Comparison of ENCODE assay signal across 16 cellular contexts in the genomic region with DNA sequence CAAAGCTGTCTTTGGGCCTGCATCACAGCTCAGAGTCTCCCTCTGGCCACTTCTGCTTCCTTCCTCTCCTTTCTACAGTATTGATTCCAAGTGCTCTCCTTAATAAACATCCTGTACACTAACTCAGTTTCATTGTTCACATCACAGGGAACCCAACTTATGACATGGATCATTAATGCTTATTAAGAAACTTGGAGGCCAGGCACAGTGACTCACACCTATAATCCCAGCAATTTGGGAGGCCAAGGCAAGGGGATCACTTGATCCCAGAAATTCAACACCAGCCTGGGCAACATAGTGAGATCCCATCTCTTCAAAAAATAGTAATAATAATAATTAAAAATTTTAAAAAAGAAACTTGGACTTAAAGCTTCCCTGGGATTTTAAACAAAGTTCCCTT.
DNase-seq lines count a peak whose midpoint lies in the region; ATAC-seq, FAIRE-seq and TF ChIP-seq lines count a peak whose summit lies in the region.
"Had no signal": no experiment of that assay in that cellular context is flagged by ENCODE, and none has a peak within 500 bp of the region (broad histone marks: within the 10 kb centered on the region; RNA-seq: fewer than 3 reads in every experiment).

No MANE protein-coding gene starts in this region.

- TF ChIP-seq CTCF in A549 (IDR thresholded peaks at IDR 0.05): no peak
- TF ChIP-seq CTCF in fibroblast of pulmonary artery (IDR thresholded peaks at IDR 0.05; ENCODE audit: low read length, missing control alignments): no peak
- no peak for TF ChIP-seq CTCF in natural killer cell (IDR thresholded peaks at IDR 0.05)

- TF ChIP-seq POLR2A in A549 (IDR thresholded peaks at IDR 0.05; ENCODE audit: low read length): no peak

- FAIRE-seq in A549 (lab: Jason Lieb, UNC) (peak; percentile 100), GM19239 (lab: Jason Lieb, UNC) (peak; percentile 100)
- FAIRE-seq: endometrium had no signal

- TF ChIP-seq RAD21 in A549 (conservative IDR thresholded peaks at IDR 0.05 in 1 of 2, IDR thresholded peaks at IDR 0.05 in 1 of 2): no peak

- peaks cover 41% of the 10 kb centered on the region for H3K4me1 ChIP-seq in A549
- H3K4me1 ChIP-seq: BLaER1, body of pancreas had no signal

- intact Hi-C loops in natural killer cell (cut with micrococcal nuclease): no loop called here

- no peak overlapping the region for H3K27ac Mint-ChIP-seq in natural killer cell
- H3K27ac Mint-ChIP-seq: activated T-helper 17 cell treated with anti-CD3 and anti-CD28 coated beads, Interleukin-2, amount 50 U/mL, for 72 hours had no signal

- CTCF ChIA-PET in A549 (lab: Yijun Ruan, JAX): interaction anchor here (1.0 kb wide), 1 partner anchor 54 kb away, joined by 5 read pairs; no protein-coding TSS in a partner anchor

- no peak overlapping the region for H3K4me2 ChIP-seq in A549
- H3K4me2 ChIP-seq: BLaER1 had no signal

- no peak overlapping the region for H3K4me3 ChIP-seq in A549
- no peak overlapping the region for H3K4me3 ChIP-seq in fibroblast of pulmonary artery (replicated peaks; ENCODE audit: low read depth, low read length)
- H3K4me3 ChIP-seq: BLaER1, body of pancreas, SK-N-MC had no signal

- peaks cover 0 to 7% of the 10 kb centered on the region in 2 donors for H3K27me3 Mint-ChIP-seq in natural killer cell (ENCODE audit: low read depth in 2 of 2)
- H3K27me3 Mint-ChIP-seq: activated T-helper 17 cell treated with anti-CD3 and anti-CD28 coated beads, Interleukin-2, amount 50 U/mL, for 72 hours; stimulated activated naive CD8-positive, alpha-beta T cell treated with anti-CD3 and anti-CD28 coated beads, Interleukin-15, amount 100 ng/mL, for 72 hours had no signal

- no peaks in the 10 kb centered on the region for H3K4me1 Mint-ChIP-seq in natural killer cell
- H3K4me1 Mint-ChIP-seq: activated T-helper 17 cell treated with anti-CD3 and anti-CD28 coated beads, Interleukin-2, amount 50 U/mL, for 72 hours had no signal

- POLR2A ChIA-PET in A549 (lab: Yijun Ruan, JAX): no interaction called here

- no peak for ATAC-seq in A549
- ATAC-seq in SK-N-SH treated with all-trans-retinoic acid at 6 μM for 48 hours: no peak
- ATAC-seq in natural killer cell: no peak
- ATAC-seq: activated T-helper 17 cell treated with anti-CD3 and anti-CD28 coated beads, Interleukin-2, amount 50 U/mL, for 72 hours; body of pancreas; stimulated activated naive CD8-positive, alpha-beta T cell treated with anti-CD3 and anti-CD28 coated beads, Interleukin-15, amount 100 ng/mL, for 72 hours had no signal

- H3K27ac ChIP-seq in A549: peak overlapping the region; percentile 38 to 87; a peak in 4 of 6 replicates
- H3K27ac ChIP-seq: BLaER1, body of pancreas, SK-N-MC had no signal

- TF ChIP-seq EP300 in A549 (IDR thresholded peaks at IDR 0.05): no peak

- no peak overlapping the region for H3K4me3 Mint-ChIP-seq in natural killer cell
- H3K4me3 Mint-ChIP-seq: activated T-helper 17 cell treated with anti-CD3 and anti-CD28 coated beads, Interleukin-2, amount 50 U/mL, for 72 hours; stimulated activated naive CD8-positive, alpha-beta T cell treated with anti-CD3 and anti-CD28 coated beads, Interleukin-15, amount 100 ng/mL, for 72 hours had no signal

- H3K36me3 Mint-ChIP-seq in natural killer cell: no peaks in the 10 kb centered on the region

- H3K9me3 ChIP-seq in A549: no peaks in the 10 kb centered on the region
- H3K9me3 ChIP-seq: body of pancreas had no signal

- no peaks in the 10 kb centered on the region for H3K9me3 Mint-ChIP-seq in natural killer cell
- H3K9me3 Mint-ChIP-seq: activated T-helper 17 cell treated with anti-CD3 and anti-CD28 coated beads, Interleukin-2, amount 50 U/mL, for 72 hours; stimulated activated naive CD8-positive, alpha-beta T cell treated with anti-CD3 and anti-CD28 coated beads, Interleukin-15, amount 100 ng/mL, for 72 hours had no signal

- DNase-seq in A549 (ENCODE audit: low read depth in 1 of 2, low spot score in 1 of 2) (no peak), GM19239 (ENCODE audit: insufficient read length, low spot score) (no peak), RPMI8226 (peak; percentile 10), fibroblast of pulmonary artery (ENCODE audit: low read depth) (peak; percentile 35), CD1c-positive myeloid dendritic cell (ENCODE audit: extremely low spot score) (no peak), natural killer cell (no peak), DMS 273 treated with DMSO at 0.1 percent for 48 hours (lab: John Stamatoyannopoulos, UW) (no peak)
- DNase-seq: activated CD4-positive, alpha-beta T cell treated with anti-CD3 and anti-CD28 coated beads for 4 hours; body of pancreas; NCI-H82; stimulated activated naive CD8-positive, alpha-beta T cell treated with anti-CD3 and anti-CD28 coated beads, Interleukin-15, amount 100 ng/mL, for 72 hours had no signal

TF ChIP-seq in A549, 52 proteins besides CTCF, POLR2A, EP300 and RAD21:
- TF ChIP-seq TFCP2L1 (CRISPR knock-in tag; IDR thresholded peaks at IDR 0.05) (no peak), CBX8 (IDR thresholded peaks at IDR 0.05) (no peak), USF2 (IDR thresholded peaks at IDR 0.05) (no peak)

TF ChIP-seq in SK-N-SH treated with all-trans-retinoic acid at 6 μM for 48 hours, 23 proteins besides CTCF, POLR2A, EP300 and RAD21:
- no peak for TF ChIP-seq ZNF8 (CRISPR knock-in tag; IDR thresholded peaks at IDR 0.05)
- TF ChIP-seq ESRRG (CRISPR knock-in tag; IDR thresholded peaks at IDR 0.05): no peak
- TF ChIP-seq GLIS3 (CRISPR knock-in tag; IDR thresholded peaks at IDR 0.05): no peak
- no peak for TF ChIP-seq OSR1 (CRISPR knock-in tag; IDR thresholded peaks at IDR 0.05)
- TF ChIP-seq CSDC2 (CRISPR knock-in tag; IDR thresholded peaks at IDR 0.05): no peak
- TF ChIP-seq ZFP3 (CRISPR knock-in tag; IDR thresholded peaks at IDR 0.05): no peak
- TF ChIP-seq, protein P1, sequence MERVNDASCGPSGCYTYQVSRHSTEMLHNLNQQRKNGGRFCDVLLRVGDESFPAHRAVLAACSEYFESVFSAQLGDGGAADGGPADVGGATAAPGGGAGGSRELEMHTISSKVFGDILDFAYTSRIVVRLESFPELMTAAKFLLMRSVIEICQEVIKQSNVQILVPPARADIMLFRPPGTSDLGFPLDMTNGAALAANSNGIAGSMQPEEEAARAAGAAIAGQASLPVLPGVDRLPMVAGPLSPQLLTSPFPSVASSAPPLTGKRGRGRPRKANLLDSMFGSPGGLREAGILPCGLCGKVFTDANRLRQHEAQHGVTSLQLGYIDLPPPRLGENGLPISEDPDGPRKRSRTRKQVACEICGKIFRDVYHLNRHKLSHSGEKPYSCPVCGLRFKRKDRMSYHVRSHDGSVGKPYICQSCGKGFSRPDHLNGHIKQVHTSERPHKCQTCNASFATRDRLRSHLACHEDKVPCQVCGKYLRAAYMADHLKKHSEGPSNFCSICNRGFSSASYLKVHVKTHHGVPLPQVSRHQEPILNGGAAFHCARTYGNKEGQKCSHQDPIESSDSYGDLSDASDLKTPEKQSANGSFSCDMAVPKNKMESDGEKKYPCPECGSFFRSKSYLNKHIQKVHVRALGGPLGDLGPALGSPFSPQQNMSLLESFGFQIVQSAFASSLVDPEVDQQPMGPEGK (CRISPR knock-in tag; IDR thresholded peaks at IDR 0.05; ENCODE audit: borderline replicate concordance): no peak
- TF ChIP-seq RARB (CRISPR knock-in tag; IDR thresholded peaks at IDR 0.05): no peak
- no peak for TF ChIP-seq TCF4 (CRISPR knock-in tag; IDR thresholded peaks at IDR 0.05; ENCODE audit: borderline replicate concordance)
TF ChIP-seq in SK-N-SH treated with all-trans-retinoic acid at 6 μM for 48 hours: peak in this region for 0.

Comparison
In these comparisons a context has a peak if more than half of its experiments do, and no peak if none do; other contexts are left out.
1. DNase-seq: peak in RPMI8226 (single experiment) and fibroblast of pulmonary artery (single experiment); none in A549 (0 of 2), GM19239 (single experiment), CD1c-positive myeloid dendritic cell (single experiment), natural killer cell (single experiment) and DMS 273 treated with DMSO at 0.1 percent for 48 hours (single experiment).